ENCODE assay signal across 10 cellular contexts in the genomic region with DNA sequence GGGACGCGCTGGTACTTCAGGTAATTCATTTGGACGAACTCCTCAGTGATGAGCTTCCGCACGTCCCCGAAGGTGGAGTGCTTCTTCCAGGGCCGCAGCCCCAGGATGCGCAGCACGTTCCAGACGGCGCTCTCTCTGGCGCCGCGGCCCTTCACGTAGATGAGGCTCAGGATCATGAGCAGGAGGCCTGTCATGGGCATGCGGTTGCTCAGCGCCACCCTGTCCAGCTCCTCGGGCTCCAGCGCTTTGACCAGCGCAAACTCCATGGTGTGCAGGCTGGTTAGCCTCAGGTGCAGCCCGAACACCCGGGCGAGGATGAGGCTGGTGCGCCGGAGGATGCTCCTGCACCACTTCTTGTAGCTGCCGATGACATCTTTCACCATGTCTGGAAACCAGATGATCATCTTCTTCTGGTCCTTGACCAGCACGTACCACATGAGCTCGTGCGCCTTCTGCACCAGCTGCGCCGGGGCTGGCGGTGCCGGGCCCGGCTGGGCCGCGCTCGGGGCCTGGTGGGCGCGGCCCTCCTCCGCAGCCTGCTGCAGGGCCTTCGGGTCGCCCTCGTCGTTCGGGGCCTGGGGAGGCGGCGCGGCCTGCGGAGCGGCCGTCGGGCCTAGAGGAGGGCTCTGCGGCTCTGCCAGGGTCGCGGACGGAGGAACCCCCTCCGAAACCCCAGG. TPM values are rescaled to one million over a fixed set of nuclear protein-coding genes. Genes with fewer than 3 reads are reported as not detected.
DNase-seq lines count a peak whose midpoint lies in the region; ATAC-seq and TF ChIP-seq lines count a peak whose summit lies in the region.
"Had no signal": no experiment of that assay in that cellular context is flagged by ENCODE, and none has a peak within 500 bp of the region (broad histone marks: within the 10 kb centered on the region; RNA-seq: fewer than 3 reads in every experiment).

No MANE protein-coding gene starts in this region.

- DNase-seq in astrocyte of the spinal cord (ENCODE audit: low read depth, low spot score) (peak; percentile 6), sciatic nerve (ENCODE audit: low spot score) (no peak), cerebellar nuclear complex (lab: John Stamatoyannopoulos, UW) (no peak)
- DNase-seq: NCI-H1092 had no signal

- peak overlapping the region; percentile 55 for H3K4me3 ChIP-seq in astrocyte of the spinal cord (ENCODE audit: low read depth, low read length)
- peak overlapping the region; percentile 85 for H3K4me3 ChIP-seq in iPS-15b (ENCODE audit: low read depth, low read length)

- TF ChIP-seq CTCF in astrocyte of the spinal cord (IDR thresholded peaks at IDR 0.05; ENCODE audit: low read depth, low read length), result no peak

- H3K9ac ChIP-seq in ES-I3 (ENCODE audit: low read depth, low read length) (peak overlapping the region; percentile 70), iPS-15b (ENCODE audit: low read depth, low read length) (peak overlapping the region; percentile 26)

- no peaks in the 10 kb centered on the region for H3K36me3 ChIP-seq in ES-I3 (ENCODE audit: insufficient read depth, low read length)
- no peaks in the 10 kb centered on the region for H3K36me3 ChIP-seq in iPS-15b (ENCODE audit: control insufficient read depth, insufficient read depth, low read length)

- in situ Hi-C loops in astrocyte of the spinal cord (cut with HindIII; ENCODE audit: low sequenced_read_pairs), result no loop called here

- no peaks in the 10 kb centered on the region for H3K9me3 ChIP-seq in ES-I3 (ENCODE audit: control insufficient read depth, insufficient read depth, low read length)
- H3K9me3 ChIP-seq in iPS-15b (ENCODE audit: control insufficient read depth, insufficient read depth, low read length), result no peaks in the 10 kb centered on the region

- peaks cover 9% of the 10 kb centered on the region for H3K27me3 ChIP-seq in iPS-15b (ENCODE audit: control insufficient read depth, insufficient read depth, low read length)

- ATAC-seq in sciatic nerve (peak; percentile 34), GM19035 (IDR thresholded peaks at IDR 0.05; ENCODE audit: unreplicated experiment) (no peak), HG03342 (IDR thresholded peaks at IDR 0.05; ENCODE audit: unreplicated experiment) (no peak), HG03432 (IDR thresholded peaks at IDR 0.05; ENCODE audit: unreplicated experiment) (no peak)

- H3K4me1 ChIP-seq in ES-I3 (ENCODE audit: insufficient read depth, low read length) (peaks cover 11% of the 10 kb centered on the region; the same call in 1 of the 2 replicates), iPS-15b (ENCODE audit: control insufficient read depth, insufficient read depth, low read length) (peaks cover 4% of the 10 kb centered on the region)

- intact Hi-C loops in sciatic nerve (cut with DNase I), result no loop called here

RNA-seq across cellular contexts. Expression of gene NDN, which starts 0.5 kb away (rescaled TPM):
- 44.6 TPM for total RNA-seq in sciatic nerve

RNA-seq across cellular contexts. Expression of gene MAGEL2, which starts 38.9 kb away (rescaled TPM):
- total RNA-seq in sciatic nerve, result 0.45 TPM
- total RNA-seq: T-helper 2 cell treated with Interferon-gamma antibody and Interleukin-4, amounts not matched to agents 100 ng/mL and 5 ng/mL, for 36 hours had no signal
